In the genomic region with DNA sequence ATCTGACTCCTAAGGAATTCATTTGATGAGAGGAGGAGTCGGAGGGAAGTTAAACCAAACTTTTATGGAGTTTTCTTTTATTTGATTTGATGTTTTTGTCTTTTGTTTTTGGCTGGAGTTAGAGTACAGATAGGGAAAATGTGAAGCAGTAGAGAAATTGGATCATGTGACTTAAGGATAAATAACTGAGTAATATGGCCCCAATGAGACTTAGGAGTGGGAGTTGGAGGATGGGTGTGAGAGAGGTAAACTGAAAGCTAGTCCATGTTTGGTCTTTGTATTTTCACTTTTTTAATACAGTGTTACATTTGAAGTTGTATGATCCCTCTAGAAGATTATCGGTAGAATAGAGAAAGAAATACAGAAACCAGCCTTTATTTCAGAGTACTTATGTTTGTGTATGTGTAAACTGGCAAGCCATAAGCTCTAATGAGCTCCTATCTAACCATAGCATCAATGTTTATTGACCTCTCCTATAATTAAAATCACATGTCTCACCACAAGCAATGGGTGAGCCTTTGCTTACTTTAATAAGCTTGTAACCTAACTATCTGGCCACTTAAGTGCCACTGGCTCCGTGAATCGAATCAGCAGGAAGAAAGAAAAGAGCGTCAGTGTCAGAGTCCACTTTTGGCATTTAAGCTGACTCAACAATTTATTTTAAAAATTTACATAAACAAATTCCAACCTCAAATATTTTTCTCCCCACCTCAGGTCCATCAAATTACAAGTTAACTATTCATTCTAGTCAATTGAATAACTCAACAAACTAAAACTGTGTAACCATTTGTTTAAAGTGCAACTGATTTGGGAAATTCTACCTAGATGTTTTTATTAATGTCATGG, we compare ENCODE assay signal across 20 cellular contexts.
DNase-seq lines count a peak whose midpoint lies in the region; ATAC-seq, FAIRE-seq and TF ChIP-seq lines count a peak whose summit lies in the region.
"Had no signal": no experiment of that assay in that cellular context is flagged by ENCODE, and none has a peak within 500 bp of the region (broad histone marks: within the 10 kb centered on the region; RNA-seq: fewer than 3 reads in every experiment).

No MANE protein-coding gene starts in this region.

- H2BK20ac ChIP-seq in H1 (ENCODE audit: low read length) (no peak overlapping the region), H9 (ENCODE audit: low read depth, low read length, poor library complexity, severe bottlenecking) (no peak overlapping the region)

- H3K79me1 ChIP-seq in H1 (ENCODE audit: low read depth, low read length) (no peaks in the 10 kb centered on the region), H9 (ENCODE audit: insufficient read depth, low read depth, low read length, poor library complexity, severe bottlenecking) (no peaks in the 10 kb centered on the region)

- H3K4me1 Mint-ChIP-seq in nephron progenitor cell (no peaks in the 10 kb centered on the region), H9 (peaks cover 7 to 11% of the 10 kb centered on the region in 2 experiments)
- H3K4me1 Mint-ChIP-seq: CD4-positive, CD25-positive, alpha-beta regulatory T cell had no signal

- no peak for TF ChIP-seq POLR2A in HepG2 (IDR thresholded peaks at IDR 0.05; ENCODE audit: insufficient read depth in 1 of 2, low read depth in 2 of 2, low read length in 2 of 2)
- no peak for TF ChIP-seq POLR2A in right lobe of liver (IDR thresholded peaks at IDR 0.05)
- no peak for TF ChIP-seq POLR2A in H1 (IDR thresholded peaks at IDR 0.05; ENCODE audit: control extremely low read depth in 1 of 2, low read depth in 2 of 2, low read length in 2 of 2)

- no peak overlapping the region for H2BK15ac ChIP-seq in H1 (ENCODE audit: low read length)
- no peak overlapping the region for H2BK15ac ChIP-seq in H9 (ENCODE audit: low read depth, low read length)

- no peak for TF ChIP-seq RAD21 in HepG2 (CRISPR knock-in tag; IDR thresholded peaks at IDR 0.05)
- no peak for TF ChIP-seq RAD21 in H1 (IDR thresholded peaks at IDR 0.05 in 1 of 2, conservative IDR thresholded peaks at IDR 0.05 in 1 of 2; ENCODE audit: low read depth in 2 of 2, low read length in 2 of 2)

- H4K5ac ChIP-seq in H1 (ENCODE audit: insufficient read length, low read depth, low read length) (no peak overlapping the region), H9 (ENCODE audit: insufficient read length, low read depth, low read length) (no peak overlapping the region)

- no peaks in the 10 kb centered on the region for H4K20me1 ChIP-seq in HepG2 (ENCODE audit: insufficient read depth, low read length)
- H4K20me1 ChIP-seq in H1 (replicated peaks in 1 of 2; ENCODE audit: control insufficient read depth in 1 of 2, insufficient read depth in 2 of 2, low read length in 2 of 2) = no peaks in the 10 kb centered on the region
- no peaks in the 10 kb centered on the region for H4K20me1 ChIP-seq in H9 (ENCODE audit: control insufficient read depth, insufficient read depth, insufficient read length)

- no peaks in the 10 kb centered on the region for H3K79me2 ChIP-seq in HepG2 (ENCODE audit: insufficient read depth, low read length)
- H3K79me2 ChIP-seq in H1 (ENCODE audit: control insufficient read depth in 1 of 2, insufficient read depth in 2 of 2, low read length in 2 of 2) = no peaks in the 10 kb centered on the region
- no peaks in the 10 kb centered on the region for H3K79me2 ChIP-seq in H9 (ENCODE audit: insufficient read depth, low read length)

- no peak overlapping the region for H3K4me3 ChIP-seq in HepG2 (replicated peaks in 1 of 3; ENCODE audit: insufficient read depth in 1 of 3, low read depth in 2 of 3, low read length in 3 of 3)
- H3K4me3 ChIP-seq in right lobe of liver = no peak overlapping the region
- no peak overlapping the region for H3K4me3 ChIP-seq in H1 (ENCODE audit: extremely low read depth in 1 of 4, insufficient read depth in 2 of 4, low read depth in 3 of 4, low read length in 4 of 4)
- H3K4me3 ChIP-seq in tibial artery = no peak overlapping the region

- H4K91ac ChIP-seq in H1 (replicated peaks; ENCODE audit: insufficient read length, low read length) (no peak overlapping the region), H9 (ENCODE audit: insufficient read length, low read depth, low read length) (no peak overlapping the region)

- no peak overlapping the region for H3K4me3 Mint-ChIP-seq in nephron progenitor cell
- no peak overlapping the region for H3K4me3 Mint-ChIP-seq in H9
- H3K4me3 Mint-ChIP-seq: CD4-positive, CD25-positive, alpha-beta regulatory T cell; HFFc6 had no signal

- H2AFZ ChIP-seq in HepG2 (ENCODE audit: low read length) = no peak overlapping the region
- H2AFZ ChIP-seq in H1 (ENCODE audit: low read length) = no peak overlapping the region
- no peak overlapping the region for H2AFZ ChIP-seq in H9 (ENCODE audit: low read length)

- H3K27ac ChIP-seq in HepG2 (ENCODE audit: extremely low read length, insufficient read depth, low read length) (no peak overlapping the region), right lobe of liver (no peak overlapping the region), H1 (ENCODE audit: low read depth, low read length) (no peak overlapping the region), H9 (ENCODE audit: insufficient read length, low read depth, low read length) (no peak overlapping the region), tibial artery (no peak overlapping the region)
- H3K27ac ChIP-seq: KMS-11 had no signal

- H3K9ac ChIP-seq in HepG2 (ENCODE audit: insufficient read depth, low read depth, low read length) = no peak overlapping the region
- H3K9ac ChIP-seq in H1 (replicated peaks in 1 of 4; ENCODE audit: extremely low read depth in 1 of 4, low read depth in 3 of 4, low read length in 3 of 4) = no peak overlapping the region
- no peak overlapping the region for H3K9ac ChIP-seq in H9 (ENCODE audit: extremely low read depth, insufficient read length, low read length)
- H3K9ac ChIP-seq: KMS-11 had no signal

- H3K36me3 ChIP-seq in HepG2 (replicated peaks in 1 of 2; ENCODE audit: control insufficient read depth in 1 of 2, insufficient read depth in 2 of 2, low read length in 2 of 2) (no peaks in the 10 kb centered on the region), right lobe of liver (no peaks in the 10 kb centered on the region), H1 (ENCODE audit: control insufficient read depth in 2 of 4, insufficient read depth in 4 of 4, low read length in 3 of 4) (no peaks in the 10 kb centered on the region), tibial artery (no peaks in the 10 kb centered on the region)

- H3K14ac ChIP-seq in H1 (ENCODE audit: insufficient read length) = no peak overlapping the region
- H3K14ac ChIP-seq in H9 (ENCODE audit: insufficient read depth, low read length) = no peak overlapping the region

- no peak for TF ChIP-seq CTCF in HepG2 (CRISPR knock-in tag; IDR thresholded peaks at IDR 0.05)
- no peak for TF ChIP-seq CTCF in right lobe of liver (IDR thresholded peaks at IDR 0.05)
- TF ChIP-seq CTCF in H1 (IDR thresholded peaks at IDR 0.05; ENCODE audit: control extremely low read depth in 1 of 3, insufficient read depth in 1 of 3, low read depth in 1 of 3, low read length in 3 of 3) = no peak
- no peak for TF ChIP-seq CTCF in nephron progenitor cell (IDR thresholded peaks at IDR 0.05)
- no peak for TF ChIP-seq CTCF in H9 (conservative IDR thresholded peaks at IDR 0.05)
- TF ChIP-seq CTCF in tibial artery (IDR thresholded peaks at IDR 0.05) = no peak

- CTCF ChIA-PET in HepG2 (lab: Yijun Ruan, JAX; ENCODE audit: low intra/inter-chr PET ratio, low total read pairs) (no interaction called here), H1 (lab: Charles Lee; ENCODE audit: partially characterized antibody) (interaction anchor here (0.7 to 1.1 kb wide), 2 partner anchors 9 to 40 kb away, joined by 3 to 4 read pairs; no protein-coding TSS in a partner anchor)

- H3K4me1 ChIP-seq in HepG2 (ENCODE audit: insufficient read depth, low read length) (no peaks in the 10 kb centered on the region), right lobe of liver (no peaks in the 10 kb centered on the region), H1 (replicated peaks in 1 of 4; ENCODE audit: control insufficient read depth in 3 of 4, insufficient read depth in 4 of 4, low read length in 3 of 4) (no peaks in the 10 kb centered on the region), H9 (ENCODE audit: insufficient read depth, low read length) (no peaks in the 10 kb centered on the region), tibial artery (peaks cover 0 to 10% (median 0%) of the 10 kb centered on the region in 4 donors)

- H3K27me3 ChIP-seq in HepG2 (ENCODE audit: control insufficient read depth in 1 of 2, insufficient read depth in 2 of 2, low read length in 2 of 2) (no peaks in the 10 kb centered on the region), right lobe of liver (no peaks in the 10 kb centered on the region), H1 (replicated peaks in 1 of 4; ENCODE audit: control insufficient read depth in 3 of 4, extremely low read depth in 1 of 4, insufficient read depth in 3 of 4, low read length in 3 of 4) (no peaks in the 10 kb centered on the region), H9 (ENCODE audit: insufficient read depth, low read length) (no peaks in the 10 kb centered on the region), tibial artery (no peaks in the 10 kb centered on the region)

- H3K36me3 Mint-ChIP-seq in nephron progenitor cell (ENCODE audit: low read depth) = no peaks in the 10 kb centered on the region
- no peaks in the 10 kb centered on the region for H3K36me3 Mint-ChIP-seq in H9 (ENCODE audit: insufficient read depth in 1 of 3, low read depth in 3 of 3)
- H3K36me3 Mint-ChIP-seq: CD4-positive, CD25-positive, alpha-beta regulatory T cell had no signal

- H3K56ac ChIP-seq in H1 (replicated peaks; ENCODE audit: insufficient read length, low read depth, low read length) (no peak overlapping the region), H9 (ENCODE audit: insufficient read length, low read depth, low read length) (no peak overlapping the region)

- H2BK5ac ChIP-seq in H1 (ENCODE audit: low read depth, low read length) (no peak overlapping the region), H9 (ENCODE audit: insufficient read length, low read length) (no peak overlapping the region)

- no TSS peak for BruUV-seq in HepG2 (replicated peaks; lab: Mats Ljungman, UMichigan)

- TF ChIP-seq EP300 in HepG2 (IDR thresholded peaks at IDR 0.05; ENCODE audit: low read depth in 2 of 2, low read length in 2 of 2) (no peak), HepG2 (CRISPR knock-in tag; IDR thresholded peaks at IDR 0.05; ENCODE audit: borderline replicate concordance) (no peak), H1 (IDR thresholded peaks at IDR 0.05; ENCODE audit: borderline replicate concordance in 1 of 2, low read depth in 2 of 2, low read length in 2 of 2) (no peak)

- no peak for DNase-seq in HepG2 (ENCODE audit: low spot score)
- DNase-seq in right lobe of liver = no peak
- peak; percentile 2 for DNase-seq in SK-N-DZ (ENCODE audit: low spot score)
- no peak for DNase-seq in H1 (ENCODE audit: low read depth in 1 of 2, low spot score in 2 of 2)
- DNase-seq in nephron progenitor cell = no peak
- no peak for DNase-seq in H9
- no peak for DNase-seq in tibial artery
- no peak for DNase-seq in ACHN
- DNase-seq: AML-193; Calu3; CD4-positive, CD25-positive, alpha-beta regulatory T cell; HFFc6; NCI-H1417 treated with DMSO at 0.1 percent for 48 hours; NCI-H2029; NCI-H524; NK-92 treated with Interleukin-12 subunit alpha and Interleukin-12 subunit beta, amount 100 ng/mL, for 24 hours; PC-3 had no signal

- H2BK12ac ChIP-seq in H1 (ENCODE audit: low read depth, low read length) (no peak overlapping the region), H9 (ENCODE audit: insufficient read length, low read depth, low read length) (no peak overlapping the region)

- no peak overlapping the region for H2BK120ac ChIP-seq in H1 (replicated peaks; ENCODE audit: low read depth, low read length)
- no peak overlapping the region for H2BK120ac ChIP-seq in H9 (ENCODE audit: low read depth, low read length, poor library complexity, severe bottlenecking)

- H3K4ac ChIP-seq in H1 (replicated peaks; ENCODE audit: insufficient read length, low read depth, low read length) (no peak overlapping the region), H9 (ENCODE audit: low read depth, low read length) (no peak overlapping the region)

- H4K8ac ChIP-seq in H1 (ENCODE audit: extremely low read depth, insufficient read depth, low read length) (no peak overlapping the region), H9 (replicated peaks; ENCODE audit: insufficient read length, low read depth, low read length) (no peak overlapping the region)

- H3K27ac Mint-ChIP-seq in nephron progenitor cell (no peak overlapping the region), H9 (0 out of 7 replicates have a peak overlapping the region, but pooled peaks of 1 of the 3 experiments have one; percentile 9)
- H3K27ac Mint-ChIP-seq: CD4-positive, CD25-positive, alpha-beta regulatory T cell; HFFc6 had no signal

- ATAC-seq in HepG2 = no peak
- ATAC-seq in right lobe of liver = no peak
- ATAC-seq: PC-3, Right ventricle myocardium inferior had no signal

- FAIRE-seq in HepG2 (lab: Jason Lieb, UNC) = no peak
- no peak for FAIRE-seq in H1 (lab: Jason Lieb, UNC)
- FAIRE-seq: GM18507 had no signal

- H3K9me3 Mint-ChIP-seq in nephron progenitor cell (no peaks in the 10 kb centered on the region), H9 (no peaks in the 10 kb centered on the region)

- H2AK5ac ChIP-seq in H1 (ENCODE audit: low read depth, low read length) (no peak overlapping the region), H9 (ENCODE audit: insufficient read length, low read length) (no peak overlapping the region)

- no peak overlapping the region for H3K4me2 ChIP-seq in HepG2 (ENCODE audit: low read depth, low read length)
- H3K4me2 ChIP-seq in H1 (ENCODE audit: insufficient read depth in 1 of 2, low read depth in 2 of 2, low read length in 2 of 2) = no peak overlapping the region
- H3K4me2 ChIP-seq in H9 (ENCODE audit: insufficient read depth, insufficient read length, low read length) = no peak overlapping the region
- H3K4me2 ChIP-seq: KMS-11 had no signal

- WGBS in HepG2 (ENCODE audit: low lambda C conversion rate) = 13% methylated on average over 5 of the region's 5 CpGs
- 61% methylated on average over 5 of the region's 5 CpGs for WGBS in right lobe of liver (ENCODE audit: insufficient coverage, low coverage, low lambda C conversion rate, missing lambda C conversion rate)
- WGBS in H1 (ENCODE audit: extremely low coverage in 1 of 2, insufficient coverage in 1 of 2, insufficient read length in 1 of 2, insufficient replicate concordance in 2 of 2, low coverage in 1 of 2, low lambda C conversion rate in 2 of 2, missing lambda C conversion rate in 1 of 2), 2 experiments = 95% methylated on average over 5 of the region's 5 CpGs; no CpG with 5 or more reads in 1 of the 2 experiments
- no CpG with 5 or more reads among the region's 5 CpGs for WGBS in H9 (ENCODE audit: extremely low coverage, insufficient read length, low lambda C conversion rate)

- in situ Hi-C loops in HepG2 (cut with HindIII; ENCODE audit: extremely low pct_ligation_motif_present, low pct_unique_long_range_greater_than_20kb) = no loop called here
- in situ Hi-C loops in ACHN (cut with HindIII; ENCODE audit: low pct_ligation_motif_present, low pct_unique_long_range_greater_than_20kb, low sequenced_read_pairs) = no loop called here

- H3K18ac ChIP-seq in H1 (ENCODE audit: extremely low read depth, low read length) (no peak overlapping the region), H9 (ENCODE audit: insufficient read length, low read depth, low read length) (no peak overlapping the region)

- POLR2A ChIA-PET in HepG2 (lab: Yijun Ruan, JAX) = no interaction called here
- POLR2A ChIA-PET in H1 (lab: Charles Lee; ENCODE audit: partially characterized antibody) = no interaction called here

- H3K23me2 ChIP-seq in H1 (ENCODE audit: low read depth, low read length) (no peaks in the 10 kb centered on the region), H9 (ENCODE audit: insufficient read length, low read depth, low read length, poor library complexity, severe bottlenecking) (no peaks in the 10 kb centered on the region)

- H3K9me3 ChIP-seq in HepG2 (ENCODE audit: low read length) (0 out of 2 replicates have a peak, but pooled peaks cover 6% of the 10 kb centered on the region), right lobe of liver (no peaks in the 10 kb centered on the region), H1 (ENCODE audit: insufficient read depth in 2 of 2, low read depth in 1 of 2, low read length in 1 of 2) (no peaks in the 10 kb centered on the region), H9 (ENCODE audit: control insufficient read depth, low read depth, low read length) (no peaks in the 10 kb centered on the region), tibial artery (no peaks in the 10 kb centered on the region)

- no peak overlapping the region for H3K23ac ChIP-seq in H1 (ENCODE audit: insufficient read length)
- H3K23ac ChIP-seq in H9 (ENCODE audit: insufficient read length, low read depth, low read length) = no peak overlapping the region

- H3T11ph ChIP-seq in H9 (ENCODE audit: low read length) = no peak overlapping the region

- H3K27me3 Mint-ChIP-seq in nephron progenitor cell (ENCODE audit: low read depth, poor library complexity) (no peaks in the 10 kb centered on the region), H9 (ENCODE audit: low read depth) (no peaks in the 10 kb centered on the region)

- intact Hi-C loops in HepG2 (cut with micrococcal nuclease; ENCODE audit: unreplicated experiment) (no loop called here), right lobe of liver (cut with DNase I) (no loop called here), tibial artery (cut with DNase I; ENCODE audit: low total_unique reads) (no loop called here)
